In genomic region chr4:169080970-169081369, GRCh38 we compare ENCODE assay signal across 9 cellular contexts.
DNase-seq lines count a peak whose midpoint lies in the region; ATAC-seq and TF ChIP-seq lines count a peak whose summit lies in the region.
"Had no signal": no experiment of that assay in that cellular context is flagged by ENCODE, and none has a peak within 500 bp of the region (broad histone marks: within the 10 kb centered on the region; RNA-seq: fewer than 3 reads in every experiment).

No MANE protein-coding gene starts in this region.

- 10 to 23% (median 15%) methylated on average over 2 of the region's 2 CpGs for WGBS in spleen, 5 donors

- intact Hi-C loops in spleen (cut with DNase I; ENCODE audit: low total_unique reads) = no loop called here

- H3K4me3 ChIP-seq in OCI-LY3 (ENCODE audit: low read length) (no peak overlapping the region), spleen (peak overlapping the region in 1 of 8 donors; percentile 63)

- no peaks in the 10 kb centered on the region for H3K36me3 ChIP-seq in OCI-LY3 (replicated peaks; ENCODE audit: low read depth, low read length)
- no peaks in the 10 kb centered on the region for H3K36me3 ChIP-seq in spleen

- DNase-seq in glomerular visceral epithelial cell (ENCODE audit: extremely low spot score) = peak; percentile 35
- DNase-seq in spleen = no peak
- DNase-seq in stimulated activated CD4-positive, alpha-beta T cell treated with anti-CD3 and anti-CD28 coated beads, Interleukin-4, amount 100 ng/mL, for 4 hours = no peak
- no peak for DNase-seq in NCI-H1092 treated with DMSO at 0.1 percent for 48 hours (lab: John Stamatoyannopoulos, UW)
- DNase-seq: posterior cingulate gyrus had no signal

- no peak overlapping the region for H3K27ac ChIP-seq in OCI-LY3 (ENCODE audit: low read length)
- H3K27ac ChIP-seq in spleen = peak overlapping the region in 7 of 8 donors; percentile 54 to 92 (median 81)

- no peak overlapping the region for H3K9ac ChIP-seq in OCI-LY3 (ENCODE audit: low read length)

- H3K4me1 ChIP-seq in OCI-LY3 (ENCODE audit: low read length) = peaks cover 9% of the 10 kb centered on the region
- H3K4me1 ChIP-seq in spleen = peaks cover 5 to 29% (median 20%) of the 10 kb centered on the region in 6 donors

- H2AFZ ChIP-seq in OCI-LY3 (ENCODE audit: low read depth, low read length) = no peak overlapping the region

- no peaks in the 10 kb centered on the region for H3K79me2 ChIP-seq in OCI-LY3 (ENCODE audit: low read length)

- H3K4me2 ChIP-seq in OCI-LY3 (ENCODE audit: low read length) = peak overlapping the region; percentile 51

- H4K20me1 ChIP-seq in OCI-LY3 (ENCODE audit: insufficient read depth, low read length) = no peaks in the 10 kb centered on the region

- no peaks in the 10 kb centered on the region for H3K27me3 ChIP-seq in OCI-LY3 (ENCODE audit: low read depth, low read length)
- H3K27me3 ChIP-seq in spleen (replicated peaks in 1 of 7) = no peaks in the 10 kb centered on the region

- no peak for TF ChIP-seq POLR2A in spleen (IDR thresholded peaks at IDR 0.05)

- no peak for TF ChIP-seq CTCF in OCI-LY3 (IDR thresholded peaks at IDR 0.05; ENCODE audit: low read depth, low read length)
- TF ChIP-seq CTCF in spleen (IDR thresholded peaks at IDR 0.05 in 8 of 11, conservative IDR thresholded peaks at IDR 0.05 in 3 of 11) = no peak

- ATAC-seq in GM19372 (IDR thresholded peaks at IDR 0.05; ENCODE audit: low read depth, unreplicated experiment) (peak; percentile 2), GM21717 (IDR thresholded peaks at IDR 0.05; ENCODE audit: unreplicated experiment) (no peak), HG03457 (IDR thresholded peaks at IDR 0.05; ENCODE audit: unreplicated experiment) (no peak)

- no peaks in the 10 kb centered on the region for H3K9me3 ChIP-seq in OCI-LY3 (ENCODE audit: insufficient read depth, low read length)
- no peaks in the 10 kb centered on the region for H3K9me3 ChIP-seq in spleen
